In the genomic region with DNA sequence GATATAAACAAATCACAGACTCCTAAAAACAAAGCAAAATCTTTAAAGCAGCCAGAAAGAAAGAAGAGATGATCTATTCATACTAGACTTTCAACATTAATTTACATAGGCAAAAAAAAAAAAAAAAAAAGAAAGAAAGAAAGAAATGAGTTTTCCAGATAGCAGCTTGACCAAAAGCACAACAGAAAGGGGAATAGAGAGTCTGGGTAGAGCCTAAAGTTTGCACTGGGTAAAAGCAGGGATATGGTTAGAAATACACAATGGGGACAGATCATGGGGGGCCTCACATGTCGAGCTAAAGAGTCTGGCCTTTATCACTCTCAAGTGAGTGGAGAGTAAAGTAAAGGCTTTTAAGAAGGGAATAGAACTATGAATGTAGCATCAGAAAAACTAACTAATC, we compare ENCODE assay signal across 24 cellular contexts.
DNase-seq lines count a peak whose midpoint lies in the region; ATAC-seq, FAIRE-seq and TF ChIP-seq lines count a peak whose summit lies in the region.
"Had no signal": no experiment of that assay in that cellular context is flagged by ENCODE, and none has a peak within 500 bp of the region (broad histone marks: within the 10 kb centered on the region; RNA-seq: fewer than 3 reads in every experiment).

No MANE protein-coding gene starts in this region.

- H3K4me1 Mint-ChIP-seq in stimulated activated effector memory CD8-positive, alpha-beta T cell treated with anti-CD3 and anti-CD28 coated beads, Interleukin-12 subunit alpha, Interleukin-12 subunit beta, amount 100 ng/mL, for 72 hours = peaks cover 11% of the 10 kb centered on the region

- H3K27me3 ChIP-seq in OCI-LY1 (ENCODE audit: insufficient read depth, low read length) = no peaks in the 10 kb centered on the region
- H3K27me3 ChIP-seq: SJCRH30, upper lobe of left lung had no signal

- no peaks in the 10 kb centered on the region for H4K20me1 ChIP-seq in OCI-LY1 (ENCODE audit: insufficient read depth, low read length)

- ATAC-seq in GM21786 (IDR thresholded peaks at IDR 0.05; ENCODE audit: unreplicated experiment) = peak; percentile 33
- peak; percentile 26 for ATAC-seq in stimulated activated effector memory CD8-positive, alpha-beta T cell treated with anti-CD3 and anti-CD28 coated beads, Interleukin-12 subunit alpha, Interleukin-12 subunit beta, amount 100 ng/mL, for 72 hours
- ATAC-seq: right cardiac atrium, T-cell had no signal

- H2AFZ ChIP-seq in OCI-LY1 (ENCODE audit: low read length) = no peak overlapping the region

- no peaks in the 10 kb centered on the region for H3K9me3 ChIP-seq in OCI-LY1 (ENCODE audit: low read length)
- H3K9me3 ChIP-seq: SJCRH30, upper lobe of left lung had no signal

- no peaks in the 10 kb centered on the region for H3K36me3 Mint-ChIP-seq in stimulated activated effector memory CD8-positive, alpha-beta T cell treated with anti-CD3 and anti-CD28 coated beads, Interleukin-12 subunit alpha, Interleukin-12 subunit beta, amount 100 ng/mL, for 72 hours

- no peak for DNase-seq in GM12892 (ENCODE audit: insufficient read length)
- DNase-seq in stimulated activated effector memory CD8-positive, alpha-beta T cell treated with anti-CD3 and anti-CD28 coated beads, Interleukin-12 subunit alpha, Interleukin-12 subunit beta, amount 100 ng/mL, for 72 hours (ENCODE audit: low spot score in 2 of 2) = no peak
- DNase-seq in AG08396 (ENCODE audit: low spot score) = no peak
- DNase-seq in DMS53 treated with DMSO at 0.1 percent for 48 hours (lab: John Stamatoyannopoulos, UW; ENCODE audit: unreplicated experiment) = no peak
- no peak for DNase-seq in retina
- DNase-seq: activated CD4-positive, alpha-beta T cell treated with anti-CD3 and anti-CD28 coated beads, Interleukin-2, amount 50 U/mL, for 48 hours; activated CD8-positive, alpha-beta memory T cell treated with anti-CD3 and anti-CD28 coated beads, Interleukin-2, amount 50 U/mL, for 48 hours; Calu3; caudate nucleus; HFFc6; NCI-H1105 treated with DMSO at 0.1 percent for 48 hours; NCI-H1930; NCI-H526 treated with DMSO at 0.1 percent for 48 hours; right cardiac atrium; SJCRH30; stimulated activated CD4-positive, alpha-beta T cell treated with anti-CD3 and anti-CD28 coated beads, Interleukin-2, amount 100 ng/mL, for 24 hours; T-cell; upper lobe of left lung had no signal

- peak overlapping the region; percentile 48 for H3K27ac ChIP-seq in OCI-LY1 (ENCODE audit: low read depth, low read length, poor library complexity, severe bottlenecking)
- H3K27ac ChIP-seq: SJCRH30, upper lobe of left lung had no signal

- no peaks in the 10 kb centered on the region for H3K9me3 Mint-ChIP-seq in stimulated activated effector memory CD8-positive, alpha-beta T cell treated with anti-CD3 and anti-CD28 coated beads, Interleukin-12 subunit alpha, Interleukin-12 subunit beta, amount 100 ng/mL, for 72 hours
- H3K9me3 Mint-ChIP-seq: CD14-positive monocyte, HFFc6, neural crest cell, T-cell had no signal

- no peak overlapping the region for H3K9ac ChIP-seq in OCI-LY1 (ENCODE audit: low read length)

- H3K79me2 ChIP-seq in OCI-LY1 (ENCODE audit: insufficient read depth, low read length) = no peaks in the 10 kb centered on the region

- peak; percentile 44 for FAIRE-seq in GM12892 (lab: Jason Lieb, UNC)
- FAIRE-seq: frontal cortex had no signal

- H3K4me3 ChIP-seq in OCI-LY1 (ENCODE audit: low read depth, low read length, poor library complexity, severe bottlenecking) = no peak overlapping the region
- H3K4me3 ChIP-seq: SJCRH30, upper lobe of left lung had no signal

- H3K27ac Mint-ChIP-seq in stimulated activated effector memory CD8-positive, alpha-beta T cell treated with anti-CD3 and anti-CD28 coated beads, Interleukin-12 subunit alpha, Interleukin-12 subunit beta, amount 100 ng/mL, for 72 hours = no peak overlapping the region
- H3K27ac Mint-ChIP-seq: activated naive CD8-positive, alpha-beta T cell; HFFc6; T-cell had no signal

- H3F3A ChIP-seq in OCI-LY1 (ENCODE audit: insufficient read depth, low read length) = no peaks in the 10 kb centered on the region

- peaks cover 58% of the 10 kb centered on the region for H3K4me1 ChIP-seq in OCI-LY1 (ENCODE audit: insufficient read depth, low read length, severe bottlenecking)
- H3K4me1 ChIP-seq: SJCRH30, upper lobe of left lung had no signal

- H3K4me2 ChIP-seq in OCI-LY1 (ENCODE audit: low read length) = no peak overlapping the region

- H3K9me2 ChIP-seq in OCI-LY1 (ENCODE audit: low read depth, low read length) = no peaks in the 10 kb centered on the region

- no peak for TF ChIP-seq POLR2A in GM12892 (IDR thresholded peaks at IDR 0.05; ENCODE audit: low read depth, low read length)

- no peak for TF ChIP-seq CTCF in OCI-LY1 (IDR thresholded peaks at IDR 0.05; ENCODE audit: low read length)

- H3K4me3 Mint-ChIP-seq in stimulated activated effector memory CD8-positive, alpha-beta T cell treated with anti-CD3 and anti-CD28 coated beads, Interleukin-12 subunit alpha, Interleukin-12 subunit beta, amount 100 ng/mL, for 72 hours = no peak overlapping the region
- H3K4me3 Mint-ChIP-seq: activated naive CD8-positive, alpha-beta T cell; CD14-positive monocyte; HFFc6; neural crest cell; T-cell had no signal

- H3K36me3 ChIP-seq in OCI-LY1 (ENCODE audit: insufficient read depth, low read length) = no peaks in the 10 kb centered on the region
- H3K36me3 ChIP-seq: SJCRH30, upper lobe of left lung had no signal
